ENCODE assay signal across 27 cellular contexts in the genomic region with DNA sequence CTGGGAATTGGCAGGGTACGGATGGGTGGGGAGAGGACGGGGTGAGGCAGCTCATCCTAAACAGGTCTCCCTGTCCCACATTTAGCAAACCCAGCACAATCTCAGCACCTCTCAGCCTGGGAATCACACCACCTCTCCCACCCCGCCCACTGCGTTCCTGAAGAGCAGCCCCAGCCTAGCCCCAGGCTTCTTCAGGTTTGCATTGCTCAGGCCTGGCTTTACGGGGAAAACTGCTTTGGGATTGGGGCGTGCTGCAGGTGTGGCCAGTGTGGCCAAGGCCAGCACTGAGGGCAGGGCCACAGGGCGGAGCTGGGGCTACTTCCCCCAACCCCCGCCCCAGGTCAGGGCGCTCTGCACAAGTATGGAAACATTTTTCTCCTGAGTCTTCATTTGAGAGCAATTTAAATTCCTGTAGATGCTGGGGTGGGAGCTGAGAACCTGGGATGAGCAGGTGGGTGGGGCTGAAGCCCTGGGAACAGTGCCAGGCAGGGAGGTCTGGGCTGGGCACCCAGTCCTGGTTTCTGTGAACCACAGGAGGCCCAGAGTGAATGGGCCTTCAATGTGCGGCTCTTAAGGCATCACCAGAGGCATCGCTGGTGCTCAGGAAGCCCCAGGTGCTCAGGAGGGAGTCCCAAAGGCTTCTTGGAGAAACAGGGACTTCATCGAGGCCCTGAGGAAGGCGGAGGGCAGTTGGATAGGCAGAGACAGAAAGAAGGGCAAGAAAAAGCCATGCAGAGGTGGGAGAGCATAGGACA. TPM values are rescaled to one million over a fixed set of nuclear protein-coding genes. Genes with fewer than 3 reads are reported as not detected.
DNase-seq lines count a peak whose midpoint lies in the region; FAIRE-seq and TF ChIP-seq lines count a peak whose summit lies in the region.
"Had no signal": no experiment of that assay in that cellular context is flagged by ENCODE, and none has a peak within 500 bp of the region (broad histone marks: within the 10 kb centered on the region; RNA-seq: fewer than 3 reads in every experiment).

No MANE protein-coding gene starts in this region.

- CTCF ChIA-PET in HEK293 (lab: Yijun Ruan, JAX) = interaction anchor here (0.6 to 1.6 kb wide), 4 partner anchors 8 to 99 kb away, joined by 3 to 10 read pairs (median 4); no protein-coding TSS in a partner anchor
- CTCF ChIA-PET in RWPE1 (lab: Yijun Ruan, JAX) = interaction anchor here (0.6 to 4.0 kb wide), 5 partner anchors 8 to 273 kb away, joined by 3 to 21 read pairs (median 4); no protein-coding TSS in a partner anchor

- H3K4me1 Mint-ChIP-seq in glutamatergic neuron (ENCODE audit: low read depth, unreplicated experiment) (peaks cover 3% of the 10 kb centered on the region), H9 (peaks cover 11 to 19% of the 10 kb centered on the region in 2 experiments)
- H3K4me1 Mint-ChIP-seq: activated CD4-positive, alpha-beta T cell treated with anti-CD3 and anti-CD28 coated beads, Interleukin-2, amount 10 ng/mL, durations not matched to agents 7 days and 5 days; CD4-positive, CD25-positive, alpha-beta regulatory T cell; naive B cell had no signal

- no peak for FAIRE-seq in HTR-8/SVneo (lab: Jason Lieb, UNC)
- FAIRE-seq: GM18507 had no signal

- TF ChIP-seq CTCF in HEK293 (tag by site-specific recombination; IDR thresholded peaks at IDR 0.05) (no peak), RWPE1 (conservative IDR thresholded peaks at IDR 0.05; ENCODE audit: low read depth) (no peak), glutamatergic neuron (IDR thresholded peaks at IDR 0.05; ENCODE audit: partially characterized antibody, unreplicated experiment) (no peak), H9 (conservative IDR thresholded peaks at IDR 0.05) (no peak), adrenal gland (IDR thresholded peaks at IDR 0.05) (no peak)

- H3K4me3 ChIP-seq in HEK293 (ENCODE audit: low read depth, low read length) (no peak overlapping the region), adrenal gland (no peak overlapping the region)
- H3K4me3 ChIP-seq: coronary artery, GM23248, SK-N-MC, thoracic aorta had no signal

- H3K27me3 ChIP-seq in H9 (ENCODE audit: insufficient read depth, low read length) = no peaks in the 10 kb centered on the region
- peaks cover 5% of the 10 kb centered on the region for H3K27me3 ChIP-seq in adrenal gland

- H4K8ac ChIP-seq in H9 (replicated peaks; ENCODE audit: insufficient read length, low read depth, low read length) = no peak overlapping the region

- H3K4me1 ChIP-seq in HEK293 (ENCODE audit: control insufficient read depth, insufficient read depth, low read length) = no peaks in the 10 kb centered on the region
- H3K4me1 ChIP-seq in H9 (ENCODE audit: insufficient read depth, low read length) = peaks cover under 1% of the 10 kb centered on the region; the same call in 1 of the 2 replicates
- H3K4me1 ChIP-seq in adrenal gland (replicated peaks in 1 of 2) = no peaks in the 10 kb centered on the region

- no peak overlapping the region for H3K4me2 ChIP-seq in H9 (ENCODE audit: insufficient read depth, insufficient read length, low read length)

- no peaks in the 10 kb centered on the region for H3K79me2 ChIP-seq in H9 (ENCODE audit: insufficient read depth, low read length)

- DNase-seq in RWPE1 (ENCODE audit: low spot score) = peak; percentile 64
- DNase-seq in glutamatergic neuron = peak; percentile 4
- DNase-seq in posterior vena cava (ENCODE audit: low spot score) = peak; percentile 40
- DNase-seq in HTR-8/SVneo (ENCODE audit: insufficient read length, low spot score) = no peak
- no peak for DNase-seq in H9
- DNase-seq in adrenal gland = no peak
- DNase-seq: activated CD4-positive, alpha-beta T cell treated with anti-CD3 and anti-CD28 coated beads, Interleukin-2, amount 10 ng/mL, durations not matched to agents 7 days and 5 days; activated naive CD4-positive, alpha-beta T cell; activated T-cell treated with anti-CD3 and anti-CD28 coated beads, Interleukin-2, amount 50 U/mL, for 48 hours; CD4-positive, CD25-positive, alpha-beta regulatory T cell; GDM1; GM23248; KG1; kidney glomerular epithelial cell; mesenchymal stem cell; naive B cell; occipital lobe; stimulated activated CD4-positive, alpha-beta T cell treated with anti-CD3 and anti-CD28 coated beads, Interleukin-12 subunit alpha, Interleukin-12 subunit beta, amount 100 ng/mL, for 4 hours; stimulated activated naive CD4-positive, alpha-beta T cell treated with Interleukin-2 at 50 U/mL for 16 hours; T-helper 2 cell had no signal

- intact Hi-C loops in posterior vena cava (cut with DNase I) = no loop called here
- intact Hi-C loops in adrenal gland (cut with DNase I) = no loop called here

- WGBS in H9 (ENCODE audit: extremely low coverage, insufficient read length, low lambda C conversion rate) = no CpG with 5 or more reads among the region's 13 CpGs
- WGBS in adrenal gland, 4 donors = 82 to 87% (median 85%) methylated on average over 13 of the region's 13 CpGs

- H3K14ac ChIP-seq in H9 (ENCODE audit: insufficient read depth, low read length) = no peak overlapping the region

- H3K23ac ChIP-seq in H9 (ENCODE audit: insufficient read length, low read depth, low read length) = no peak overlapping the region

- H3K9me3 ChIP-seq in HEK293 (ENCODE audit: control insufficient read depth, insufficient read depth, low read depth, low read length) = no peaks in the 10 kb centered on the region
- no peaks in the 10 kb centered on the region for H3K9me3 ChIP-seq in H9 (ENCODE audit: control insufficient read depth, low read depth, low read length)
- no peaks in the 10 kb centered on the region for H3K9me3 ChIP-seq in adrenal gland (replicated peaks in 1 of 3)
- H3K9me3 ChIP-seq: thoracic aorta had no signal

- H3K36me3 Mint-ChIP-seq in glutamatergic neuron (ENCODE audit: unreplicated experiment) (no peaks in the 10 kb centered on the region), H9 (ENCODE audit: insufficient read depth in 1 of 3, low read depth in 3 of 3) (no peaks in the 10 kb centered on the region)
- H3K36me3 Mint-ChIP-seq: CD4-positive, CD25-positive, alpha-beta regulatory T cell; naive B cell had no signal

- H3K23me2 ChIP-seq in H9 (ENCODE audit: insufficient read length, low read depth, low read length, poor library complexity, severe bottlenecking) = no peaks in the 10 kb centered on the region

- no peak overlapping the region for H2AFZ ChIP-seq in H9 (ENCODE audit: low read length)
- H2AFZ ChIP-seq: GM23248 had no signal

- H3K27ac ChIP-seq in HEK293 (ENCODE audit: extremely low read depth, low read depth, low read length) = no peak overlapping the region
- H3K27ac ChIP-seq in RWPE1 = peak overlapping the region; percentile 53
- H3K27ac ChIP-seq in H9 (ENCODE audit: insufficient read length, low read depth, low read length) = no peak overlapping the region
- H3K27ac ChIP-seq in adrenal gland = no peak overlapping the region
- H3K27ac ChIP-seq: coronary artery, GM23248, SK-N-MC, thoracic aorta, VCaP had no signal

- H4K91ac ChIP-seq in H9 (ENCODE audit: insufficient read length, low read depth, low read length) = no peak overlapping the region

- no peak overlapping the region for H3K27ac Mint-ChIP-seq in glutamatergic neuron (ENCODE audit: unreplicated experiment)
- no peak overlapping the region; a peak in 1 of 7 replicates for H3K27ac Mint-ChIP-seq in H9
- H3K27ac Mint-ChIP-seq: activated CD4-positive, alpha-beta T cell treated with anti-CD3 and anti-CD28 coated beads, Interleukin-2, amount 10 ng/mL, durations not matched to agents 7 days and 5 days; CD4-positive, CD25-positive, alpha-beta regulatory T cell had no signal

- H2BK20ac ChIP-seq in H9 (ENCODE audit: low read depth, low read length, poor library complexity, severe bottlenecking) = no peak overlapping the region

- no peak overlapping the region for H2BK15ac ChIP-seq in H9 (ENCODE audit: low read depth, low read length)

- H3K27me3 Mint-ChIP-seq in glutamatergic neuron (ENCODE audit: unreplicated experiment) (peaks cover 11% of the 10 kb centered on the region), H9 (ENCODE audit: low read depth) (no peaks in the 10 kb centered on the region; the same call in none of the 2 replicates)

- H3K9ac ChIP-seq in H9 (ENCODE audit: extremely low read depth, insufficient read length, low read length) = no peak overlapping the region
- H3K9ac ChIP-seq: GM23248 had no signal

- no peaks in the 10 kb centered on the region for H3K79me1 ChIP-seq in H9 (ENCODE audit: insufficient read depth, low read depth, low read length, poor library complexity, severe bottlenecking)

- no peak overlapping the region for H2AK5ac ChIP-seq in H9 (ENCODE audit: insufficient read length, low read length)

- H3K4me3 Mint-ChIP-seq in glutamatergic neuron (ENCODE audit: unreplicated experiment) (no peak overlapping the region), H9 (no peak overlapping the region)
- H3K4me3 Mint-ChIP-seq: activated CD4-positive, alpha-beta T cell treated with anti-CD3 and anti-CD28 coated beads, Interleukin-2, amount 10 ng/mL, durations not matched to agents 7 days and 5 days; CD4-positive, CD25-positive, alpha-beta regulatory T cell; naive B cell had no signal

- H3K9me3 Mint-ChIP-seq in glutamatergic neuron (ENCODE audit: unreplicated experiment) (peaks cover 1% of the 10 kb centered on the region), H9 (no peaks in the 10 kb centered on the region)
- H3K9me3 Mint-ChIP-seq: activated CD4-positive, alpha-beta T cell treated with anti-CD3 and anti-CD28 coated beads, Interleukin-2, amount 10 ng/mL, durations not matched to agents 7 days and 5 days; naive B cell had no signal

- H3K18ac ChIP-seq in H9 (ENCODE audit: insufficient read length, low read depth, low read length) = no peak overlapping the region

- H3K36me3 ChIP-seq in HEK293 (ENCODE audit: control insufficient read depth in 2 of 2, insufficient read depth in 1 of 2, low read length in 2 of 2) (no peaks in the 10 kb centered on the region), adrenal gland (replicated peaks in 1 of 2) (no peaks in the 10 kb centered on the region)
- H3K36me3 ChIP-seq: thoracic aorta had no signal

- no peak overlapping the region for H3K56ac ChIP-seq in H9 (ENCODE audit: insufficient read length, low read depth, low read length)

- no peak overlapping the region for H4K5ac ChIP-seq in H9 (ENCODE audit: insufficient read length, low read depth, low read length)

- H2BK12ac ChIP-seq in H9 (ENCODE audit: insufficient read length, low read depth, low read length) = no peak overlapping the region

- no peaks in the 10 kb centered on the region for H4K20me1 ChIP-seq in H9 (ENCODE audit: control insufficient read depth, insufficient read depth, insufficient read length)

- H2BK120ac ChIP-seq in H9 (ENCODE audit: low read depth, low read length, poor library complexity, severe bottlenecking) = no peak overlapping the region

- POLR2A ChIA-PET in HEK293 (lab: Yijun Ruan, JAX) (no interaction called here), RWPE1 (lab: Yijun Ruan, JAX; ENCODE audit: low non-redundant PET) (interaction anchor here (0.6 to 0.8 kb wide), 2 partner anchors 46 to 71 kb away, joined by 4 to 5 read pairs; no protein-coding TSS in a partner anchor)

- no peak overlapping the region for H3T11ph ChIP-seq in H9 (ENCODE audit: low read length)

- H2BK5ac ChIP-seq in H9 (ENCODE audit: insufficient read length, low read length) = no peak overlapping the region

- no peak for TF ChIP-seq POLR2A in adrenal gland (IDR thresholded peaks at IDR 0.05)

- H3K4ac ChIP-seq in H9 (ENCODE audit: low read depth, low read length) = no peak overlapping the region

RNA-seq across cellular contexts. Expression of a gene that starts 24.1 kb away (rescaled TPM):
- not detected for total RNA-seq in glutamatergic neuron (ENCODE audit: unreplicated experiment)
- not detected for total RNA-seq in posterior vena cava
- 5.9 and 8.6 TPM in 2 replicates for total RNA-seq in H9 (2021)
- total RNA-seq in adrenal gland = 10 to 100 TPM in 1 of 8 donors, 1 to 10 TPM in 3, under 1 TPM in 2, not detected in 2; 0.39 to 10.5 (median 2.2) TPM
- polyA plus RNA-seq in adrenal gland = 10 to 100 TPM; 10.3 to 37.3 (median 14.0) TPM
- total RNA-seq: activated CD4-positive, alpha-beta T cell treated with anti-CD3 and anti-CD28 coated beads, Interleukin-2, amount 10 ng/mL, durations not matched to agents 7 days and 5 days; CD4-positive, CD25-positive, alpha-beta regulatory T cell; GM23248; occipital lobe; RPMI7951 had no signal
- polyA plus RNA-seq: CD4-positive, CD25-positive, alpha-beta regulatory T cell; GM23248 had no signal

RNA-seq across cellular contexts. Expression of a gene that starts 45.8 kb away (rescaled TPM):
- total RNA-seq in glutamatergic neuron (ENCODE audit: unreplicated experiment) (0.25 TPM), posterior vena cava (under 1 TPM in 1 of 2 donors, not detected in 1; 0.29 TPM), H9 (2021) (29.0 and 30.1 TPM in 2 replicates), adrenal gland (under 1 TPM in 2 of 8 donors, not detected in 6; 0.54 to 0.61 TPM)
- under 1 TPM in 2 of 3 donors, not detected in 1; 0.08 to 0.17 TPM for polyA plus RNA-seq in adrenal gland
- total RNA-seq: activated CD4-positive, alpha-beta T cell treated with anti-CD3 and anti-CD28 coated beads, Interleukin-2, amount 10 ng/mL, durations not matched to agents 7 days and 5 days; CD4-positive, CD25-positive, alpha-beta regulatory T cell; GM23248; occipital lobe; RPMI7951 had no signal
- polyA plus RNA-seq: CD4-positive, CD25-positive, alpha-beta regulatory T cell; GM23248 had no signal

Comparison
In these comparisons a context has a peak if more than half of its experiments do, and no peak if none do; other contexts are left out.
1. DNase-seq: peak in RWPE1 (single experiment), glutamatergic neuron (single experiment) and posterior vena cava (single experiment); none in HTR-8/SVneo (single experiment), H9 (single experiment) and adrenal gland (0 of 7).
2. RNA of a gene that starts 45.8 kb away (total RNA-seq): 29.0 to 30.1 TPM in H9; 0.29 TPM in posterior vena cava, 0.25 TPM in glutamatergic neuron (single experiment) and 0.54 to 0.61 TPM in adrenal gland; every median in the first group is over 10 times any median in the second.